ENCODE assay signal across 11 cellular contexts in genomic region chr10:42637142-42637541, GRCh38. TPM values are rescaled to one million over a fixed set of nuclear protein-coding genes. Genes with fewer than 3 reads are reported as not detected.
DNase-seq lines count a peak whose midpoint lies in the region; ATAC-seq and TF ChIP-seq lines count a peak whose summit lies in the region.
"Had no signal": no experiment of that assay in that cellular context is flagged by ENCODE, and none has a peak within 500 bp of the region (broad histone marks: within the 10 kb centered on the region; RNA-seq: fewer than 3 reads in every experiment).

No MANE protein-coding gene starts in this region.

- H3K27ac ChIP-seq in H9 (ENCODE audit: insufficient read length, low read depth, low read length) (no peak overlapping the region), SJCRH30 (no peak overlapping the region)

- H3K23me2 ChIP-seq in H9 (ENCODE audit: insufficient read length, low read depth, low read length, poor library complexity, severe bottlenecking), result peaks cover 5% of the 10 kb centered on the region

- no peak overlapping the region for H2BK12ac ChIP-seq in H9 (ENCODE audit: insufficient read length, low read depth, low read length)

- DNase-seq in H9 (no peak), T-cell (no peak), fibroblast of pulmonary artery (ENCODE audit: low read depth) (no peak), retinal pigment epithelial cell (ENCODE audit: low read depth) (no peak), D341Med (ENCODE audit: low spot score) (no peak), SJCRH30 (no peak), left ventricle myocardium superior (no peak)
- DNase-seq: KBM-7; left colon; stimulated activated naive CD4-positive, alpha-beta T cell treated with Interleukin-2 at 50 U/mL for 16 hours had no signal

- H2AK5ac ChIP-seq in H9 (ENCODE audit: insufficient read length, low read length), result no peak overlapping the region

- H3K4me3 Mint-ChIP-seq in H9 (peak overlapping the region; percentile 79 to 87), T-cell (peak overlapping the region; percentile 95 to 99 (median 98))

- H4K20me1 ChIP-seq in H9 (ENCODE audit: control insufficient read depth, insufficient read depth, insufficient read length), result no peaks in the 10 kb centered on the region

- no peak overlapping the region for H3K4ac ChIP-seq in H9 (ENCODE audit: low read depth, low read length)

- H3K14ac ChIP-seq in H9 (ENCODE audit: insufficient read depth, low read length), result no peak overlapping the region

- H4K8ac ChIP-seq in H9 (replicated peaks; ENCODE audit: insufficient read length, low read depth, low read length), result no peak overlapping the region

- H3K4me1 ChIP-seq in H9 (ENCODE audit: insufficient read depth, low read length) (no peaks in the 10 kb centered on the region), SJCRH30 (no peaks in the 10 kb centered on the region)

- no peaks in the 10 kb centered on the region for H3K79me1 ChIP-seq in H9 (ENCODE audit: insufficient read depth, low read depth, low read length, poor library complexity, severe bottlenecking)

- no peaks in the 10 kb centered on the region for H3K27me3 ChIP-seq in H9 (ENCODE audit: insufficient read depth, low read length)
- no peaks in the 10 kb centered on the region for H3K27me3 ChIP-seq in SJCRH30

- H3K27me3 Mint-ChIP-seq in H9 (ENCODE audit: low read depth) (no peaks in the 10 kb centered on the region), T-cell (no peaks in the 10 kb centered on the region)

- H4K91ac ChIP-seq in H9 (ENCODE audit: insufficient read length, low read depth, low read length), result no peak overlapping the region

- WGBS in H9 (ENCODE audit: extremely low coverage, insufficient read length, low lambda C conversion rate), result no CpG with 5 or more reads among the region's 3 CpGs

- H2BK20ac ChIP-seq in H9 (ENCODE audit: low read depth, low read length, poor library complexity, severe bottlenecking), result no peak overlapping the region

- POLR2A ChIA-PET in T-cell (lab: Charles Lee), result no interaction called here

- no peak overlapping the region for H2BK120ac ChIP-seq in H9 (ENCODE audit: low read depth, low read length, poor library complexity, severe bottlenecking)

- H3K4me3 ChIP-seq in fibroblast of pulmonary artery (replicated peaks; ENCODE audit: low read depth, low read length), result peak overlapping the region; percentile 92
- peak overlapping the region; percentile 75 for H3K4me3 ChIP-seq in retinal pigment epithelial cell (ENCODE audit: low read length)
- no peak overlapping the region for H3K4me3 ChIP-seq in SJCRH30

- H3K4me1 Mint-ChIP-seq in H9 (peaks cover 10 to 15% of the 10 kb centered on the region in 2 experiments), T-cell (peaks cover 54 to 61% (median 60%) of the 10 kb centered on the region in 3 donors)

- H3K9me3 Mint-ChIP-seq in H9, result no peaks in the 10 kb centered on the region; a peak in 1 of 5 replicates
- H3K9me3 Mint-ChIP-seq in T-cell, result no peaks in the 10 kb centered on the region

- no peaks in the 10 kb centered on the region; the same call in 1 of the 2 replicates for H3K79me2 ChIP-seq in H9 (ENCODE audit: insufficient read depth, low read length)

- H3K56ac ChIP-seq in H9 (ENCODE audit: insufficient read length, low read depth, low read length), result no peak overlapping the region

- H4K5ac ChIP-seq in H9 (ENCODE audit: insufficient read length, low read depth, low read length), result no peak overlapping the region

- no peak overlapping the region for H2BK15ac ChIP-seq in H9 (ENCODE audit: low read depth, low read length)

- intact Hi-C loops in left ventricle myocardium superior (cut with micrococcal nuclease), result no loop called here

- no peak overlapping the region for H3K23ac ChIP-seq in H9 (ENCODE audit: insufficient read length, low read depth, low read length)

- CTCF ChIA-PET in T-cell (lab: Charles Lee), result no interaction called here

- no peak overlapping the region for H3K18ac ChIP-seq in H9 (ENCODE audit: insufficient read length, low read depth, low read length)

- H3K27ac Mint-ChIP-seq in H9 (no peak overlapping the region), T-cell (peak overlapping the region; percentile 96 to 99)

- H3K4me2 ChIP-seq in H9 (ENCODE audit: insufficient read depth, insufficient read length, low read length), result peak overlapping the region; percentile 70

- TF ChIP-seq CTCF in H9 (conservative IDR thresholded peaks at IDR 0.05), result no peak
- TF ChIP-seq CTCF in fibroblast of pulmonary artery (IDR thresholded peaks at IDR 0.05; ENCODE audit: low read length, missing control alignments), result no peak
- TF ChIP-seq CTCF in retinal pigment epithelial cell (conservative IDR thresholded peaks at IDR 0.05; ENCODE audit: low read depth, low read length), result no peak

- no peak overlapping the region for H3T11ph ChIP-seq in H9 (ENCODE audit: low read length)

- H2AFZ ChIP-seq in H9 (ENCODE audit: low read length), result no peak overlapping the region

- ATAC-seq in T-cell (replicated peaks in 1 of 4), result no peak
- no peak for ATAC-seq in GM19035 (IDR thresholded peaks at IDR 0.05; ENCODE audit: unreplicated experiment)
- no peak for ATAC-seq in left ventricle myocardium superior

- H2BK5ac ChIP-seq in H9 (ENCODE audit: insufficient read length, low read length), result no peak overlapping the region

- H3K9ac ChIP-seq in H9 (ENCODE audit: extremely low read depth, insufficient read length, low read length), result peak overlapping the region; percentile 94

- H3K36me3 Mint-ChIP-seq in H9 (ENCODE audit: insufficient read depth in 1 of 3, low read depth in 3 of 3), result peaks cover 14 to 33% (median 24%) of the 10 kb centered on the region in 3 experiments; a peak in 6 of 7 replicates
- peaks cover 35% of the 10 kb centered on the region for H3K36me3 Mint-ChIP-seq in T-cell

- no peaks in the 10 kb centered on the region for H3K9me3 ChIP-seq in H9 (ENCODE audit: control insufficient read depth, low read depth, low read length)
- H3K9me3 ChIP-seq in SJCRH30 (replicated peaks), result no peaks in the 10 kb centered on the region

- H3K36me3 ChIP-seq in SJCRH30, result no peaks in the 10 kb centered on the region

RNA-seq across cellular contexts. Expression of gene ZNF33B, which starts 1.2 kb away (rescaled TPM):
- 30.9 and 39.6 TPM in 2 replicates for total RNA-seq in H9 (2021)
- total RNA-seq in T-cell, result 10 to 100 TPM; 26.4 to 61.6 (median 57.7) TPM
- 3.3 and 5.6 TPM in 2 replicates for total RNA-seq in SJCRH30 (2014; rRNA removed; shearing (Covaris generic))
- 14.3 TPM for total RNA-seq in left ventricle myocardium superior

Comparison
In these comparisons a context has a peak if more than half of its experiments do, and no peak if none do; other contexts are left out.
1. H3K27ac Mint-ChIP-seq: peak in T-cell (2 of 2); none in H9 (0 of 3).